ENCODE assay signal across 8 cellular contexts in genomic region chr1:15526490-15527339, GRCh38. TPM values are rescaled to one million over a fixed set of nuclear protein-coding genes. Genes with fewer than 3 reads are reported as not detected.
DNase-seq lines count a peak whose midpoint lies in the region; ATAC-seq and TF ChIP-seq lines count a peak whose summit lies in the region.

Gene DNAJC16 (plus strand): TSS chr1:15526848. CDS start chr1:15529106, 2,258 bp downstream.

- WGBS in thymus: under 1% methylated on average over 65 of the region's 65 CpGs

- H3K36me3 ChIP-seq in osteoblast (ENCODE audit: insufficient read depth, low read length): peaks cover 10% of the 10 kb centered on the region
- H3K36me3 ChIP-seq in thymus (ENCODE audit: control insufficient read depth, insufficient read depth): no peaks in the 10 kb centered on the region

- H3K36me3 Mint-ChIP-seq in activated naive CD4-positive, alpha-beta T cell treated with anti-CD3 and anti-CD28 coated beads, Interleukin-2, amount 50 U/mL, for 72 hours: no peaks in the 10 kb centered on the region

- H3K9me3 ChIP-seq in osteoblast (ENCODE audit: low read depth, low read length): no peaks in the 10 kb centered on the region
- H3K9me3 ChIP-seq in thymus (ENCODE audit: control insufficient read depth): no peaks in the 10 kb centered on the region

- peak within 1 kb of the TSS; percentile 78 for H3K4me3 ChIP-seq in GM08714 (ENCODE audit: low read length)
- peak within 1 kb of the TSS; percentile 93 for H3K4me3 ChIP-seq in osteoblast (ENCODE audit: insufficient read depth, low read length)
- peak within 1 kb of the TSS; percentile 71 for H3K4me3 ChIP-seq in thymus (ENCODE audit: low read length)

- H2AFZ ChIP-seq in osteoblast (ENCODE audit: low read length): peak within 1 kb of the TSS; percentile 90

- no peaks in the 10 kb centered on the region for H4K20me1 ChIP-seq in osteoblast (ENCODE audit: insufficient read depth, low read length)

- peak; percentile 99 for DNase-seq in NCI-H1048 (lab: John Stamatoyannopoulos, UW)
- peak; percentile 94 to 98 for DNase-seq in activated naive CD4-positive, alpha-beta T cell treated with anti-CD3 and anti-CD28 coated beads, Interleukin-2, amount 50 U/mL, for 72 hours (ENCODE audit: low spot score in 2 of 2)
- DNase-seq in glomerular visceral epithelial cell (ENCODE audit: extremely low spot score): peak; percentile 100
- peak; percentile 98 for DNase-seq in osteoblast (ENCODE audit: insufficient read length, low spot score, missing footprints)

- no peaks in the 10 kb centered on the region for H3K9me3 Mint-ChIP-seq in activated naive CD4-positive, alpha-beta T cell treated with anti-CD3 and anti-CD28 coated beads, Interleukin-2, amount 50 U/mL, for 72 hours

- ATAC-seq in HG02571 (IDR thresholded peaks at IDR 0.05; ENCODE audit: unreplicated experiment): peak; percentile 51
- peak; percentile 80 for ATAC-seq in SK-N-SH treated with all-trans-retinoic acid at 6 μM for 48 hours
- peak; percentile 64 to 65 for ATAC-seq in activated naive CD4-positive, alpha-beta T cell treated with anti-CD3 and anti-CD28 coated beads, Interleukin-2, amount 50 U/mL, for 72 hours

- peaks cover 40% of the 10 kb centered on the region for H3K79me2 ChIP-seq in osteoblast (ENCODE audit: insufficient read depth, low read length)

- H3K27ac ChIP-seq in osteoblast (ENCODE audit: low read depth, low read length): peak within 1 kb of the TSS; percentile 78
- H3K27ac ChIP-seq in thymus (ENCODE audit: low read depth): peak within 1 kb of the TSS; percentile 96

- H3K4me2 ChIP-seq in osteoblast (ENCODE audit: insufficient read depth, low read length): peak within 1 kb of the TSS; percentile 94

- H3K27me3 ChIP-seq in osteoblast (ENCODE audit: insufficient read depth, low read length) (no peaks in the 10 kb centered on the region), thymus (ENCODE audit: control insufficient read depth, insufficient read depth) (no peaks in the 10 kb centered on the region)

- peak within 1 kb of the TSS; percentile 97 to 98 for H3K27ac Mint-ChIP-seq in activated naive CD4-positive, alpha-beta T cell treated with anti-CD3 and anti-CD28 coated beads, Interleukin-2, amount 50 U/mL, for 72 hours

- TF ChIP-seq CTCF in osteoblast (IDR thresholded peaks at IDR 0.05; ENCODE audit: extremely low read depth, low read depth, low read length): no peak

- H3K4me1 ChIP-seq in osteoblast (ENCODE audit: insufficient read depth, low read length) (peaks cover 28% of the 10 kb centered on the region), thymus (ENCODE audit: control insufficient read depth, insufficient read depth, low read length) (peaks cover 14% of the 10 kb centered on the region)

TF ChIP-seq in SK-N-SH treated with all-trans-retinoic acid at 6 μM for 48 hours, 23 proteins besides CTCF, POLR2A, EP300 and RAD21:
- no peak for TF ChIP-seq PPARA (CRISPR knock-in tag; IDR thresholded peaks at IDR 0.05; ENCODE audit: borderline replicate concordance)
- TF ChIP-seq, protein P1, sequence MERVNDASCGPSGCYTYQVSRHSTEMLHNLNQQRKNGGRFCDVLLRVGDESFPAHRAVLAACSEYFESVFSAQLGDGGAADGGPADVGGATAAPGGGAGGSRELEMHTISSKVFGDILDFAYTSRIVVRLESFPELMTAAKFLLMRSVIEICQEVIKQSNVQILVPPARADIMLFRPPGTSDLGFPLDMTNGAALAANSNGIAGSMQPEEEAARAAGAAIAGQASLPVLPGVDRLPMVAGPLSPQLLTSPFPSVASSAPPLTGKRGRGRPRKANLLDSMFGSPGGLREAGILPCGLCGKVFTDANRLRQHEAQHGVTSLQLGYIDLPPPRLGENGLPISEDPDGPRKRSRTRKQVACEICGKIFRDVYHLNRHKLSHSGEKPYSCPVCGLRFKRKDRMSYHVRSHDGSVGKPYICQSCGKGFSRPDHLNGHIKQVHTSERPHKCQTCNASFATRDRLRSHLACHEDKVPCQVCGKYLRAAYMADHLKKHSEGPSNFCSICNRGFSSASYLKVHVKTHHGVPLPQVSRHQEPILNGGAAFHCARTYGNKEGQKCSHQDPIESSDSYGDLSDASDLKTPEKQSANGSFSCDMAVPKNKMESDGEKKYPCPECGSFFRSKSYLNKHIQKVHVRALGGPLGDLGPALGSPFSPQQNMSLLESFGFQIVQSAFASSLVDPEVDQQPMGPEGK (CRISPR knock-in tag; IDR thresholded peaks at IDR 0.05; ENCODE audit: borderline replicate concordance): peak; percentile 55; the same call in 1 of the 2 replicates
- no peak for TF ChIP-seq ZNF565 (CRISPR knock-in tag; conservative IDR thresholded peaks at IDR 0.05; ENCODE audit: low read depth)

RNA-seq across cellular contexts. Expression of gene DNAJC16, which starts in this region (rescaled TPM):
- 10 to 100 TPM in 1 of 2 donors, 1 to 10 TPM in 1; 4.6 to 10.9 TPM for total RNA-seq in activated naive CD4-positive, alpha-beta T cell treated with anti-CD3 and anti-CD28 coated beads, Interleukin-2, amount 50 U/mL, for 72 hours
- total RNA-seq in osteoblast: 19.2 and 22.4 TPM in 2 replicates
- 8.4 TPM for polyA plus RNA-seq in thymus

Comparison
In these comparisons a context has a peak if more than half of its experiments do, and no peak if none do; other contexts are left out.
1. Peak in every context shown above with its lines: DNase-seq, ATAC-seq, H3K4me3 ChIP-seq and H3K27ac ChIP-seq.